In genomic region chr13:20193142-20193923, GRCh38 we compare ENCODE assay signal across 9 cellular contexts. TPM values are rescaled to one million over a fixed set of nuclear protein-coding genes. Genes with fewer than 3 reads are reported as not detected.
A peak's percentile ranks its signal among the peaks of the same experiment; 100 is the strongest.
DNase-seq lines count a peak whose midpoint lies in the region; ATAC-seq lines count a peak whose summit lies in the region.
"Had no signal": no experiment of that assay in that cellular context is flagged by ENCODE, and none has a peak within 500 bp of the region (broad histone marks: within the 10 kb centered on the region; RNA-seq: fewer than 3 reads in every experiment).

No MANE protein-coding gene starts in this region.

- DNase-seq in T-helper 1 cell (no peak), left colon (peak in 1 of 2 donors; percentile 23), NCI-H1048 (lab: John Stamatoyannopoulos, UW) (no peak), COLO829 (ENCODE audit: low spot score) (no peak)
- DNase-seq in activated naive CD8-positive, alpha-beta T cell treated with anti-CD3 and anti-CD28 coated beads for 36 hours, result peak; percentile 17

- H3K36me3 Mint-ChIP-seq in T-helper 1 cell treated with Interleukin-12 subunit alpha and Interleukin-12 subunit beta and Interleukin-4 antibody, amounts not matched to agents 30 μg/mL and 1 μg/mL, for 36 hours (ENCODE audit: low read depth), result no peaks in the 10 kb centered on the region
- no peaks in the 10 kb centered on the region for H3K36me3 Mint-ChIP-seq in activated naive CD8-positive, alpha-beta T cell treated with anti-CD3 and anti-CD28 coated beads for 36 hours

- peaks cover 72% of the 10 kb centered on the region for H3K27me3 Mint-ChIP-seq in T-helper 1 cell treated with Interleukin-12 subunit alpha and Interleukin-12 subunit beta and Interleukin-4 antibody, amounts not matched to agents 30 μg/mL and 1 μg/mL, for 36 hours (ENCODE audit: low read depth)
- peaks cover 68% of the 10 kb centered on the region for H3K27me3 Mint-ChIP-seq in activated naive CD8-positive, alpha-beta T cell treated with anti-CD3 and anti-CD28 coated beads for 36 hours

- peak overlapping the region; percentile 8 for H3K27ac ChIP-seq in thymus (ENCODE audit: low read depth)

- H3K9me3 Mint-ChIP-seq in T-helper 1 cell treated with Interleukin-12 subunit alpha and Interleukin-12 subunit beta and Interleukin-4 antibody, amounts not matched to agents 30 μg/mL and 1 μg/mL, for 36 hours, result no peaks in the 10 kb centered on the region
- no peaks in the 10 kb centered on the region for H3K9me3 Mint-ChIP-seq in activated naive CD8-positive, alpha-beta T cell treated with anti-CD3 and anti-CD28 coated beads for 36 hours

- H3K4me1 ChIP-seq in thymus (ENCODE audit: control insufficient read depth, insufficient read depth, low read length), result peaks cover 25% of the 10 kb centered on the region

- peaks cover 20% of the 10 kb centered on the region for H3K27me3 ChIP-seq in thymus (ENCODE audit: control insufficient read depth, insufficient read depth)

- H3K27ac Mint-ChIP-seq in T-helper 1 cell treated with Interleukin-12 subunit alpha and Interleukin-12 subunit beta and Interleukin-4 antibody, amounts not matched to agents 30 μg/mL and 1 μg/mL, for 36 hours, result no peak overlapping the region
- no peak overlapping the region for H3K27ac Mint-ChIP-seq in activated naive CD8-positive, alpha-beta T cell treated with anti-CD3 and anti-CD28 coated beads for 36 hours

- peak; percentile 29 for ATAC-seq in left colon
- ATAC-seq in HG02973 (IDR thresholded peaks at IDR 0.05; ENCODE audit: unreplicated experiment), result no peak

- peaks cover 21% of the 10 kb centered on the region for H3K4me1 Mint-ChIP-seq in T-helper 1 cell treated with Interleukin-12 subunit alpha and Interleukin-12 subunit beta and Interleukin-4 antibody, amounts not matched to agents 30 μg/mL and 1 μg/mL, for 36 hours (ENCODE audit: low read depth)
- H3K4me1 Mint-ChIP-seq in activated naive CD8-positive, alpha-beta T cell treated with anti-CD3 and anti-CD28 coated beads for 36 hours, result peaks cover 26% of the 10 kb centered on the region

- under 1% methylated on average over 54 of the region's 54 CpGs for WGBS in thymus

- no peaks in the 10 kb centered on the region for H3K9me3 ChIP-seq in thymus (ENCODE audit: control insufficient read depth)

- peak overlapping the region; percentile 70 for H3K4me3 ChIP-seq in thymus (ENCODE audit: low read length)

- H3K36me3 ChIP-seq in thymus (ENCODE audit: control insufficient read depth, insufficient read depth), result peaks cover 5% of the 10 kb centered on the region

- intact Hi-C loops in left colon (cut with DNase I, micrococcal nuclease), result no loop called here

- peak overlapping the region; percentile 56 for H3K4me3 Mint-ChIP-seq in T-helper 1 cell treated with Interleukin-12 subunit alpha and Interleukin-12 subunit beta and Interleukin-4 antibody, amounts not matched to agents 30 μg/mL and 1 μg/mL, for 36 hours
- peak overlapping the region; percentile 69 for H3K4me3 Mint-ChIP-seq in activated naive CD8-positive, alpha-beta T cell treated with anti-CD3 and anti-CD28 coated beads for 36 hours

RNA-seq across cellular contexts. Expression of gene GJB2, which starts 0.6 kb away (rescaled TPM):
- 1 to 10 TPM; 1.8 to 2.1 TPM for total RNA-seq in activated naive CD8-positive, alpha-beta T cell treated with anti-CD3 and anti-CD28 coated beads for 36 hours
- total RNA-seq in left colon, result 10 to 100 TPM; 39.0 to 45.0 TPM
- polyA plus RNA-seq in thymus, result 38.1 TPM
- total RNA-seq: SK-MEL-5 had no signal

RNA-seq across cellular contexts. Expression of gene GJA3, which starts 32.5 kb away (rescaled TPM):
- total RNA-seq in activated naive CD8-positive, alpha-beta T cell treated with anti-CD3 and anti-CD28 coated beads for 36 hours, result 1 to 10 TPM; 1.0 TPM
- total RNA-seq in left colon, result not detected
- polyA plus RNA-seq in thymus, result 0.14 TPM

RNA-seq across cellular contexts. Expression of gene GJB6, which starts 38.8 kb away (rescaled TPM):
- total RNA-seq in activated naive CD8-positive, alpha-beta T cell treated with anti-CD3 and anti-CD28 coated beads for 36 hours, result 1 to 10 TPM; 7.7 to 8.7 TPM
- total RNA-seq in left colon, result not detected
- polyA plus RNA-seq in thymus, result 22.9 TPM
- total RNA-seq: SK-MEL-5 had no signal

Comparison
In these comparisons a context has a peak if more than half of its experiments do, and no peak if none do; other contexts are left out.
1. RNA of gene GJB2, which starts 0.6 kb away (total RNA-seq): 39.0 to 45.0 TPM in left colon; 1.8 to 2.1 TPM in activated naive CD8-positive, alpha-beta T cell treated with anti-CD3 and anti-CD28 coated beads for 36 hours; every median in the first group is over 10 times any median in the second.
2. RNA of gene GJB6, which starts 38.8 kb away (total RNA-seq): 7.7 to 8.7 TPM in activated naive CD8-positive, alpha-beta T cell treated with anti-CD3 and anti-CD28 coated beads for 36 hours; not detected in left colon; every median in the first group is over 4 times any median in the second.